1 cellular context compared by ENCODE assay signal in the genomic region with DNA sequence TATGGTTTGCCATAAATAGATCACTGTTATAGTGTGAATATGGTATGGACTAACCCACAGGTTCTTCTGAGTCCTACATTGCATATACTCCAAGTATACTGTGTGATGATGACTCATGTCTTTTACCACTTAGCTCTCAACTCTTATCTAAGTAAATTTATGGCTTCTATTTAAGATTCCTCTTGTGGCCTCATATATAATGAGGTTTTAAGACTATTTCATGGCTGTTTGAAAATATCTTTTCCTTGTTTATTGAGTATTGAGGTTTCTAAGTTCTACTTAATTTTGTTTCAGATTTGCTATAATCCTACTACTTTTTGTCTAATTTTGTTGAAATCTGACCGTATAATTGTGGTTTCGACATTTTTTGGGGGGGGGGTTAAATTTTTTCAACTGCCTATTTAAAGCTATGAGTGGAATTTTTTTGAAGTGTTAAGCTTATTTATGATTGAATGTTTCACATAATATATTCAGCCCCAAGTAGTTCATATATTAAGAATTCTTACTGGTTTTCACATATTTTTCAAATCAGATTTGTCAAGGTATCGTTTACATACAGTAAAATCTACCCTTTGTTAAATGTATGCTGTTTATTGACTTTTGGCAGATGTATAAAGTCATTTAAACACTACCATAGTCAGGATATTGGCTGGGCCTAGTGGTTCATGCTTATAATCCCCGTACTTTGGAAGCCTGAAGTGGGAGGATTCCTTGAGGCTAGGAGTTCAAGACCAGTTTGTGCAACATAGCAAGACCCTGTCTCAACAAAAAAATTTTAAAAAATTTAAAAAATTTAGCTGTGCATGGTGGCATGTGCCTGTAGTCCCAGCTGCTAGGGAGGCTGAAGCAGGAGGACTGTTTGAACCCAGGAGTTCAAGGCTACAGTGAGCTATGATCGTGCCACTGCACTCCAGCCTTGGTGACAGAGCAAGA.
TF ChIP-seq lines count a peak whose summit lies in the region.

No MANE protein-coding gene starts in this region.

TF ChIP-seq in HEK293, 187 proteins besides CTCF, POLR2A, EP300 and RAD21 (continued from another document and continues in another):
- TF ChIP-seq, protein P1, sequence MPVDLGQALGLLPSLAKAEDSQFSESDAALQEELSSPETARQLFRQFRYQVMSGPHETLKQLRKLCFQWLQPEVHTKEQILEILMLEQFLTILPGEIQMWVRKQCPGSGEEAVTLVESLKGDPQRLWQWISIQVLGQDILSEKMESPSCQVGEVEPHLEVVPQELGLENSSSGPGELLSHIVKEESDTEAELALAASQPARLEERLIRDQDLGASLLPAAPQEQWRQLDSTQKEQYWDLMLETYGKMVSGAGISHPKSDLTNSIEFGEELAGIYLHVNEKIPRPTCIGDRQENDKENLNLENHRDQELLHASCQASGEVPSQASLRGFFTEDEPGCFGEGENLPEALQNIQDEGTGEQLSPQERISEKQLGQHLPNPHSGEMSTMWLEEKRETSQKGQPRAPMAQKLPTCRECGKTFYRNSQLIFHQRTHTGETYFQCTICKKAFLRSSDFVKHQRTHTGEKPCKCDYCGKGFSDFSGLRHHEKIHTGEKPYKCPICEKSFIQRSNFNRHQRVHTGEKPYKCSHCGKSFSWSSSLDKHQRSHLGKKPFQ (tag by site-specific recombination; IDR thresholded peaks at IDR 0.05): peak; percentile 97
- no peak for TF ChIP-seq ZNF701 (tag by site-specific recombination; IDR thresholded peaks at IDR 0.05)
- no peak for TF ChIP-seq ZNF830 (tag by site-specific recombination; IDR thresholded peaks at IDR 0.05; ENCODE audit: low read depth)
- peak; percentile 55; the same call in 1 of the 2 replicates for TF ChIP-seq ZFP69B (tag by site-specific recombination; IDR thresholded peaks at IDR 0.05)
- TF ChIP-seq, protein P2, sequence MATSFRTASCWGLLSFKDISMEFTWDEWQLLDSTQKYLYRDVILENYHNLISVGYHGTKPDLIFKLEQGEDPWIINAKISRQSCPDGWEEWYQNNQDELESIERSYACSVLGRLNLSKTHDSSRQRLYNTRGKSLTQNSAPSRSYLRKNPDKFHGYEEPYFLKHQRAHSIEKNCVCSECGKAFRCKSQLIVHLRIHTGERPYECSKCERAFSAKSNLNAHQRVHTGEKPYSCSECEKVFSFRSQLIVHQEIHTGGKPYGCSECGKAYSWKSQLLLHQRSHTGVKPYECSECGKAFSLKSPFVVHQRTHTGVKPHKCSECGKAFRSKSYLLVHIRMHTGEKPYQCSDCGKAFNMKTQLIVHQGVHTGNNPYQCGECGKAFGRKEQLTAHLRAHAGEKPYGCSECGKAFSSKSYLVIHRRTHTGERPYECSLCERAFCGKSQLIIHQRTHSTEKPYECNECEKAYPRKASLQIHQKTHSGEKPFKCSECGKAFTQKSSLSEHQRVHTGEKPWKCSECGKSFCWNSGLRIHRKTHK (tag by site-specific recombination; IDR thresholded peaks at IDR 0.05): no peak
- TF ChIP-seq, protein P3, sequence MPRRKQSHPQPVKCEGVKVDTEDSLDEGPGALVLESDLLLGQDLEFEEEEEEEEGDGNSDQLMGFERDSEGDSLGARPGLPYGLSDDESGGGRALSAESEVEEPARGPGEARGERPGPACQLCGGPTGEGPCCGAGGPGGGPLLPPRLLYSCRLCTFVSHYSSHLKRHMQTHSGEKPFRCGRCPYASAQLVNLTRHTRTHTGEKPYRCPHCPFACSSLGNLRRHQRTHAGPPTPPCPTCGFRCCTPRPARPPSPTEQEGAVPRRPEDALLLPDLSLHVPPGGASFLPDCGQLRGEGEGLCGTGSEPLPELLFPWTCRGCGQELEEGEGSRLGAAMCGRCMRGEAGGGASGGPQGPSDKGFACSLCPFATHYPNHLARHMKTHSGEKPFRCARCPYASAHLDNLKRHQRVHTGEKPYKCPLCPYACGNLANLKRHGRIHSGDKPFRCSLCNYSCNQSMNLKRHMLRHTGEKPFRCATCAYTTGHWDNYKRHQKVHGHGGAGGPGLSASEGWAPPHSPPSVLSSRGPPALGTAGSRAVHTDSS (tag by site-specific recombination; IDR thresholded peaks at IDR 0.05): no peak
- TF ChIP-seq, protein P4, sequence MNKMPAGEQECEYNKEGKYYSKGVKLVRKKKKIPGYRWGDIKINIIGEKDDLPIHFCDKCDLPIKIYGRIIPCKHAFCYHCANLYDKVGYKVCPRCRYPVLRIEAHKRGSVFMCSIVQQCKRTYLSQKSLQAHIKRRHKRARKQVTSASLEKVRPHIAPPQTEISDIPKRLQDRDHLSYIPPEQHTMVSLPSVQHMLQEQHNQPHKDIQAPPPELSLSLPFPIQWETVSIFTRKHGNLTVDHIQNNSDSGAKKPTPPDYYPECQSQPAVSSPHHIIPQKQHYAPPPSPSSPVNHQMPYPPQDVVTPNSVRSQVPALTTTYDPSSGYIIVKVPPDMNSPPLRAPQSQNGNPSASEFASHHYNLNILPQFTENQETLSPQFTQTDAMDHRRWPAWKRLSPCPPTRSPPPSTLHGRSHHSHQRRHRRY (tag by site-specific recombination; IDR thresholded peaks at IDR 0.05): no peak
- TF ChIP-seq ZNF311 (tag by site-specific recombination; IDR thresholded peaks at IDR 0.05; ENCODE audit: borderline replicate concordance): no peak
- peak; percentile 95; the same call in 1 of the 2 replicates for TF ChIP-seq GFI1B (tag by site-specific recombination; IDR thresholded peaks at IDR 0.05)
- no peak for TF ChIP-seq GLIS2 (tag by site-specific recombination; IDR thresholded peaks at IDR 0.05)
- no peak for TF ChIP-seq ZNF785 (tag by site-specific recombination; IDR thresholded peaks at IDR 0.05)
- no peak for TF ChIP-seq ZNF529 (tag by site-specific recombination; IDR thresholded peaks at IDR 0.05; ENCODE audit: insufficient replicate concordance)
- TF ChIP-seq ZNF121 (tag by site-specific recombination; IDR thresholded peaks at IDR 0.05): no peak
- TF ChIP-seq, protein P5, sequence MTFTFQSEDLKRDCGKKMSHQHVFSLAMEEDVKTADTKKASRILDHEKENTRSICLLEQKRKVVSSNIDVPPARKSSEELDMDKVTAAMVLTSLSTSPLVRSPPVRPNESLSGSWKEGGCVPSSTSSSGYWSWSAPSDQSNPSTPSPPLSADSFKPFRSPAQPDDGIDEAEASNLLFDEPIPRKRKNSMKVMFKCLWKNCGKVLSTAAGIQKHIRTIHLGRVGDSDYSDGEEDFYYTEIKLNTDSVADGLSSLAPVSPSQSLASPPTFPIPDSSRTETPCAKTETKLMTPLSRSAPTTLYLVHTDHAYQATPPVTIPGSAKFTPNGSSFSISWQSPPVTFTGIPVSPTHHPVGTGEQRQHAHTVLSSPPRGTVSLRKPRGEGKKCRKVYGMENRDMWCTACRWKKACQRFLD (tag by site-specific recombination; IDR thresholded peaks at IDR 0.05): no peak
- TF ChIP-seq ZXDB (tag by site-specific recombination; IDR thresholded peaks at IDR 0.05): peak; percentile 81
- peak; percentile 81 for TF ChIP-seq KLF8 (tag by site-specific recombination; IDR thresholded peaks at IDR 0.05)
- TF ChIP-seq ZNF843 (tag by site-specific recombination; IDR thresholded peaks at IDR 0.05): peak; percentile 98
- peak; percentile 89 for TF ChIP-seq ZSCAN30 (tag by site-specific recombination; IDR thresholded peaks at IDR 0.05)
- TF ChIP-seq YY1 (tag by site-specific recombination; IDR thresholded peaks at IDR 0.05): no peak
- peak; percentile 75; the same call in 1 of the 2 replicates for TF ChIP-seq KLF10 (tag by site-specific recombination; IDR thresholded peaks at IDR 0.05)
- TF ChIP-seq, protein P6, sequence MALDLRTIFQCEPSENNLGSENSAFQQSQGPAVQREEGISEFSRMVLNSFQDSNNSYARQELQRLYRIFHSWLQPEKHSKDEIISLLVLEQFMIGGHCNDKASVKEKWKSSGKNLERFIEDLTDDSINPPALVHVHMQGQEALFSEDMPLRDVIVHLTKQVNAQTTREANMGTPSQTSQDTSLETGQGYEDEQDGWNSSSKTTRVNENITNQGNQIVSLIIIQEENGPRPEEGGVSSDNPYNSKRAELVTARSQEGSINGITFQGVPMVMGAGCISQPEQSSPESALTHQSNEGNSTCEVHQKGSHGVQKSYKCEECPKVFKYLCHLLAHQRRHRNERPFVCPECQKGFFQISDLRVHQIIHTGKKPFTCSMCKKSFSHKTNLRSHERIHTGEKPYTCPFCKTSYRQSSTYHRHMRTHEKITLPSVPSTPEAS (tag by site-specific recombination; IDR thresholded peaks at IDR 0.05): peak; percentile 36; the same call in 1 of the 2 replicates
- TF ChIP-seq, protein P7, sequence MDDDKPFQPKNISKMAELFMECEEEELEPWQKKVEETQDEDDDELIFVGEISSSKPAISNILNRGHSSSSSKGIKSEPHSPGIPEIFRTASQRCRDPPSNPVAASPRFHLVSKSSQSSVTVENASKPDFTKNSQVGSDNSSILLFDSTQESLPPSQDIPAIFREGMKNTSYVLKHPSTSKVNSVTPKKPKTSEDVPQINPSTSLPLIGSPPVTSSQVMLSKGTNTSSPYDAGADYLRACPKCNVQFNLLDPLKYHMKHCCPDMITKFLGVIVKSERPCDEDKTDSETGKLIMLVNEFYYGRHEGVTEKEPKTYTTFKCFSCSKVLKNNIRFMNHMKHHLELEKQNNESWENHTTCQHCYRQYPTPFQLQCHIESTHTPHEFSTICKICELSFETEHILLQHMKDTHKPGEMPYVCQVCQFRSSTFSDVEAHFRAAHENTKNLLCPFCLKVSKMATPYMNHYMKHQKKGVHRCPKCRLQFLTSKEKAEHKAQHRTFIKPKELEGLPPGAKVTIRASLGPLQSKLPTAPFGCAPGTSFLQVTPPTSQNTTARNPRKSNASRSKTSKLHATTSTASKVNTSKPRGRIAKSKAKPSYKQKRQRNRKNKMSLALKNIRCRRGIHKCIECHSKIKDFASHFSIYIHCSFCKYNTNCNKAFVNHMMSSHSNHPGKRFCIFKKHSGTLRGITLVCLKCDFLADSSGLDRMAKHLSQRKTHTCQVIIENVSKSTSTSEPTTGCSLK (tag by site-specific recombination; IDR thresholded peaks at IDR 0.05): no peak
- TF ChIP-seq ZNF549 (tag by site-specific recombination; IDR thresholded peaks at IDR 0.05): no peak
- no peak for TF ChIP-seq ZNF426 (tag by site-specific recombination; IDR thresholded peaks at IDR 0.05)
- TF ChIP-seq ZNF548 (tag by site-specific recombination; IDR thresholded peaks at IDR 0.05): no peak
- no peak for TF ChIP-seq ZNF621 (tag by site-specific recombination; IDR thresholded peaks at IDR 0.05)
- no peak for TF ChIP-seq ZBTB7A (tag by site-specific recombination; IDR thresholded peaks at IDR 0.05; ENCODE audit: low read depth)
- TF ChIP-seq, protein P8, sequence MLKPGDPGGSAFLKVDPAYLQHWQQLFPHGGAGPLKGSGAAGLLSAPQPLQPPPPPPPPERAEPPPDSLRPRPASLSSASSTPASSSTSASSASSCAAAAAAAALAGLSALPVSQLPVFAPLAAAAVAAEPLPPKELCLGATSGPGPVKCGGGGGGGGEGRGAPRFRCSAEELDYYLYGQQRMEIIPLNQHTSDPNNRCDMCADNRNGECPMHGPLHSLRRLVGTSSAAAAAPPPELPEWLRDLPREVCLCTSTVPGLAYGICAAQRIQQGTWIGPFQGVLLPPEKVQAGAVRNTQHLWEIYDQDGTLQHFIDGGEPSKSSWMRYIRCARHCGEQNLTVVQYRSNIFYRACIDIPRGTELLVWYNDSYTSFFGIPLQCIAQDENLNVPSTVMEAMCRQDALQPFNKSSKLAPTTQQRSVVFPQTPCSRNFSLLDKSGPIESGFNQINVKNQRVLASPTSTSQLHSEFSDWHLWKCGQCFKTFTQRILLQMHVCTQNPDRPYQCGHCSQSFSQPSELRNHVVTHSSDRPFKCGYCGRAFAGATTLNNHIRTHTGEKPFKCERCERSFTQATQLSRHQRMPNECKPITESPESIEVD (tag by site-specific recombination; IDR thresholded peaks at IDR 0.05): peak; percentile 100
- peak; percentile 74 for TF ChIP-seq ZNF394 (tag by site-specific recombination; IDR thresholded peaks at IDR 0.05; ENCODE audit: borderline replicate concordance)
- no peak for TF ChIP-seq ZNF16 (tag by site-specific recombination; IDR thresholded peaks at IDR 0.05; ENCODE audit: low read depth)
- TF ChIP-seq ZNF707 (tag by site-specific recombination; IDR thresholded peaks at IDR 0.05): no peak
- TF ChIP-seq, protein P9, sequence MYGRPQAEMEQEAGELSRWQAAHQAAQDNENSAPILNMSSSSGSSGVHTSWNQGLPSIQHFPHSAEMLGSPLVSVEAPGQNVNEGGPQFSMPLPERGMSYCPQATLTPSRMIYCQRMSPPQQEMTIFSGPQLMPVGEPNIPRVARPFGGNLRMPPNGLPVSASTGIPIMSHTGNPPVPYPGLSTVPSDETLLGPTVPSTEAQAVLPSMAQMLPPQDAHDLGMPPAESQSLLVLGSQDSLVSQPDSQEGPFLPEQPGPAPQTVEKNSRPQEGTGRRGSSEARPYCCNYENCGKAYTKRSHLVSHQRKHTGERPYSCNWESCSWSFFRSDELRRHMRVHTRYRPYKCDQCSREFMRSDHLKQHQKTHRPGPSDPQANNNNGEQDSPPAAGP (tag by site-specific recombination; IDR thresholded peaks at IDR 0.05): no peak
- TF ChIP-seq ZNF530 (tag by site-specific recombination; IDR thresholded peaks at IDR 0.05; ENCODE audit: low read depth): no peak
- no peak for TF ChIP-seq ZNF266 (tag by site-specific recombination; IDR thresholded peaks at IDR 0.05; ENCODE audit: low read depth)
- no peak for TF ChIP-seq ZSCAN16 (tag by site-specific recombination; IDR thresholded peaks at IDR 0.05)
- TF ChIP-seq, protein P10, sequence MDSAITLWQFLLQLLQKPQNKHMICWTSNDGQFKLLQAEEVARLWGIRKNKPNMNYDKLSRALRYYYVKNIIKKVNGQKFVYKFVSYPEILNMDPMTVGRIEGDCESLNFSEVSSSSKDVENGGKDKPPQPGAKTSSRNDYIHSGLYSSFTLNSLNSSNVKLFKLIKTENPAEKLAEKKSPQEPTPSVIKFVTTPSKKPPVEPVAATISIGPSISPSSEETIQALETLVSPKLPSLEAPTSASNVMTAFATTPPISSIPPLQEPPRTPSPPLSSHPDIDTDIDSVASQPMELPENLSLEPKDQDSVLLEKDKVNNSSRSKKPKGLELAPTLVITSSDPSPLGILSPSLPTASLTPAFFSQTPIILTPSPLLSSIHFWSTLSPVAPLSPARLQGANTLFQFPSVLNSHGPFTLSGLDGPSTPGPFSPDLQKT (IDR thresholded peaks at IDR 0.05; ENCODE audit: borderline replicate concordance, low read depth, low read length): no peak
- TF ChIP-seq, protein P11, sequence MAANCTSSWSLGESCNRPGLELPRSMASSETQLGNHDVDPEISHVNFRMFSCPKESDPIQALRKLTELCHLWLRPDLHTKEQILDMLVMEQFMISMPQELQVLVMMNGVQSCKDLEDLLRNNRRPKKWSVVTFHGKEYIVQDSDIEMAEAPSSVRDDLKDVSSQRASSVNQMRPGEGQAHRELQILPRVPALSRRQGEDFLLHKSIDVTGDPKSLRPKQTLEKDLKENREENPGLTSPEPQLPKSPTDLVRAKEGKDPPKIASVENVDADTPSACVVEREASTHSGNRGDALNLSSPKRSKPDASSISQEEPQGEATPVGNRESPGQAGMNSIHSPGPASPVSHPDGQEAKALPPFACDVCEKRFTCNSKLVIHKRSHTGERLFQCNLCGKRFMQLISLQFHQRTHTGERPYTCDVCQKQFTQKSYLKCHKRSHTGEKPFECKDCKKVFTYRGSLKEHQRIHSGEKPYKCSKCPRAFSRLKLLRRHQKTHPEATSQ (tag by site-specific recombination; IDR thresholded peaks at IDR 0.05): no peak
- TF ChIP-seq ZNF24 (tag by site-specific recombination; IDR thresholded peaks at IDR 0.05): peak; percentile 75
- TF ChIP-seq ZNF776 (tag by site-specific recombination; IDR thresholded peaks at IDR 0.05; ENCODE audit: borderline replicate concordance): no peak
